19 cellular contexts compared by ENCODE assay signal in genomic region chr19:53992211-53992610, GRCh38. TPM values are rescaled to one million over a fixed set of nuclear protein-coding genes. Genes with fewer than 3 reads are reported as not detected.
A peak's percentile ranks its signal among the peaks of the same experiment; 100 is the strongest.
DNase-seq lines count a peak whose midpoint lies in the region; ATAC-seq lines count a peak whose summit lies in the region.
"Had no signal": no experiment of that assay in that cellular context is flagged by ENCODE, and none has a peak within 500 bp of the region (broad histone marks: within the 10 kb centered on the region; RNA-seq: fewer than 3 reads in every experiment).

No MANE protein-coding gene starts in this region.

- no peak for ATAC-seq in HG03175 (IDR thresholded peaks at IDR 0.05; ENCODE audit: unreplicated experiment)
- ATAC-seq: activated CD4-positive, alpha-beta T cell treated with anti-CD3 and anti-CD28 coated beads for 36 hours had no signal

- no peaks in the 10 kb centered on the region for H3K9me3 ChIP-seq in SJCRH30 (replicated peaks)
- no peaks in the 10 kb centered on the region for H3K9me3 ChIP-seq in iPS-20b (ENCODE audit: insufficient read depth, low read depth, low read length)
- H3K9me3 ChIP-seq in skeletal muscle tissue (ENCODE audit: control insufficient read depth in 3 of 3, low read length in 3 of 3): no peaks in the 10 kb centered on the region
- H3K9me3 ChIP-seq: pancreas, transverse colon had no signal

- 0 out of 2 replicates have a peak overlapping the region, but pooled peaks have one; percentile 51 for H3K9ac ChIP-seq in iPS-20b (ENCODE audit: low read depth, low read length)
- peak overlapping the region; percentile 68 to 91 (median 82) for H3K9ac ChIP-seq in skeletal muscle tissue (ENCODE audit: low read depth in 1 of 3, low read length in 3 of 3)

- H3K4me1 ChIP-seq in SJCRH30: peaks cover 4% of the 10 kb centered on the region; the same call in 1 of the 2 replicates
- H3K4me1 ChIP-seq in iPS-20b (ENCODE audit: insufficient read depth, low read length): no peaks in the 10 kb centered on the region
- H3K4me1 ChIP-seq in skeletal muscle tissue (ENCODE audit: control insufficient read depth in 3 of 3, insufficient read depth in 3 of 3, low read length in 3 of 3): peaks cover 24 to 37% (median 33%) of the 10 kb centered on the region in 3 donors
- H3K4me1 ChIP-seq: pancreas had no signal

- no peaks in the 10 kb centered on the region for H3K27me3 ChIP-seq in SJCRH30
- H3K27me3 ChIP-seq in iPS-20b (ENCODE audit: insufficient read depth, low read length): peaks cover 70% of the 10 kb centered on the region
- H3K27me3 ChIP-seq in skeletal muscle tissue (ENCODE audit: control insufficient read depth in 3 of 3, insufficient read depth in 3 of 3, low read length in 3 of 3): peaks cover 4 to 20% (median 14%) of the 10 kb centered on the region in 3 donors

- H3K4me3 ChIP-seq in SJCRH30 (peak overlapping the region; percentile 61), iPS-20b (ENCODE audit: low read length) (peak overlapping the region; percentile 55; the same call in 1 of the 2 replicates), skeletal muscle tissue (ENCODE audit: low read length in 3 of 3) (peak overlapping the region; percentile 73 to 78 (median 76))

- H3K27ac ChIP-seq in SJCRH30: no peak overlapping the region
- H3K27ac ChIP-seq in iPS-20b (ENCODE audit: low read length): no peak overlapping the region
- H3K27ac ChIP-seq in skeletal muscle tissue (ENCODE audit: low read depth, low read length): peak overlapping the region; percentile 95
- H3K27ac ChIP-seq: epithelial cell of prostate, pancreas, skin epidermis, transverse colon had no signal

- H3K36me3 ChIP-seq in SJCRH30: no peaks in the 10 kb centered on the region
- no peaks in the 10 kb centered on the region for H3K36me3 ChIP-seq in iPS-20b (ENCODE audit: insufficient read depth, low read depth, low read length)
- H3K36me3 ChIP-seq in skeletal muscle tissue (ENCODE audit: control insufficient read depth in 3 of 3, insufficient read depth in 3 of 3, low read length in 3 of 3): no peaks in the 10 kb centered on the region
- H3K36me3 ChIP-seq: pancreas, transverse colon had no signal

- DNase-seq in SKM-1 treated with dmso at 0.1 percent for 144 hours (lab: John Stamatoyannopoulos, UW; ENCODE audit: unreplicated experiment): peak; percentile 19
- DNase-seq in SKM-1 (lab: John Stamatoyannopoulos, UW; ENCODE audit: unreplicated experiment): no peak
- DNase-seq in SJCRH30: no peak
- no peak for DNase-seq in NCI-H510A treated with DMSO at 0.1 percent for 48 hours (lab: John Stamatoyannopoulos, UW)
- DNase-seq in NCI-H146 treated with DMSO at 0.1 percent for 48 hours (lab: John Stamatoyannopoulos, UW; ENCODE audit: unreplicated experiment): no peak
- DNase-seq: activated CD4-positive, alpha-beta T cell treated with anti-CD3 and anti-CD28 coated beads for 36 hours; activated T-cell treated with anti-CD3 and anti-CD28 coated beads for 4 hours; CD8-positive, alpha-beta memory T cell; GOT3; mesenchymal stem cell; pancreas; stimulated activated CD4-positive, alpha-beta T cell treated with anti-CD3 and anti-CD28 coated beads, Interleukin-4, amount 100 ng/mL, for 4 hours; transverse colon had no signal

RNA-seq across cellular contexts. Expression of gene CACNG6, which starts 0.8 kb away (rescaled TPM):
- 0.76 and 2.0 TPM in 2 replicates for total RNA-seq in SJCRH30 (2014; rRNA removed; shearing (Covaris generic))
- total RNA-seq in skeletal muscle tissue: 17.7 TPM
- total RNA-seq: activated CD4-positive, alpha-beta T cell treated with anti-CD3 and anti-CD28 coated beads for 36 hours; CD8-positive, alpha-beta memory T cell; cerebellum; pancreas; transverse colon had no signal

RNA-seq across cellular contexts. Expression of gene CACNG8, which starts 29.5 kb away (rescaled TPM):
- total RNA-seq in SJCRH30 (2014; rRNA removed; shearing (Covaris generic)): not detected in 2 replicates
- total RNA-seq in skeletal muscle tissue: under 0.01 TPM
- total RNA-seq: activated CD4-positive, alpha-beta T cell treated with anti-CD3 and anti-CD28 coated beads for 36 hours; CD8-positive, alpha-beta memory T cell; transverse colon had no signal
